In the genomic region with DNA sequence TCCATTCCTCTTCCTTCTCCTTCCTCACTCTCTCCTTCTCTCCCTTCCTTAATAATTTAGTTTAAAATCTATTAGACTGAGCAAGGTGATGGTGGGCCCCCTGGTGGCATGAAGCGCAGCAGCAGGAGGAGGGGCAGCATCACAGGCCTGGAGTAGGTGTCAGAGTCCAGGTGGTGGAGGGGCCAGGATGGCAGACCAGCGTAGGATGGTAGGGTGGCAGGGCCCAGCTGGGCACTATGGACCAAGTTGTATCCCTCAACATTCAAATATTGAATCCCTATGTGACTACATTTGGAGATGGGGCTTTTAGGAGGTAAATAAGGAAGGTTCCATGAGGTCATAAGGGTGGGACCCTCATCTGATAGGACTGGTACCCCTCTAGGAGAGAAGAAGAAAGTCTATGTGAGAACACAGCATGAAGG, we compare ENCODE assay signal across 8 cellular contexts.
DNase-seq lines count a peak whose midpoint lies in the region; ATAC-seq and TF ChIP-seq lines count a peak whose summit lies in the region.

No MANE protein-coding gene starts in this region.

- no peaks in the 10 kb centered on the region for H3K4me1 ChIP-seq in tibial nerve

- TF ChIP-seq POLR2A in erythroblast (IDR thresholded peaks at IDR 0.05; ENCODE audit: low read length) = no peak
- no peak for TF ChIP-seq POLR2A in tibial nerve (IDR thresholded peaks at IDR 0.05)

- WGBS in tibial nerve, 2 donors = 37 to 42% methylated on average over 2 of the region's 2 CpGs

- no peaks in the 10 kb centered on the region for H3K4me1 Mint-ChIP-seq in natural killer cell

- H3K36me3 Mint-ChIP-seq in natural killer cell = no peaks in the 10 kb centered on the region

- TF ChIP-seq CTCF in GM06990 (IDR thresholded peaks at IDR 0.05; ENCODE audit: insufficient read depth, low read length, poor library complexity, severe bottlenecking) (peak; percentile 87), natural killer cell (IDR thresholded peaks at IDR 0.05) (peak; percentile 96), tibial nerve (IDR thresholded peaks at IDR 0.05) (peak; percentile 72 to 86 (median 83))

- H3K9me3 Mint-ChIP-seq in natural killer cell = no peaks in the 10 kb centered on the region

- peaks cover 14 to 18% of the 10 kb centered on the region in 2 donors for H3K27me3 Mint-ChIP-seq in natural killer cell (ENCODE audit: low read depth in 2 of 2)

- H3K36me3 ChIP-seq in GM06990 (ENCODE audit: control insufficient read depth, insufficient read depth, low read length) (no peaks in the 10 kb centered on the region), tibial nerve (no peaks in the 10 kb centered on the region)

- H3K27ac ChIP-seq in tibial nerve = no peak overlapping the region

- H3K27me3 ChIP-seq in GM06990 (replicated peaks; ENCODE audit: control insufficient read depth, insufficient read depth, low read length) = no peaks in the 10 kb centered on the region; the same call in 1 of the 2 replicates
- no peaks in the 10 kb centered on the region for H3K27me3 ChIP-seq in tibial nerve

- no peak for TF ChIP-seq EP300 in tibial nerve (IDR thresholded peaks at IDR 0.05)

- H3K4me3 ChIP-seq in GM06990 (replicated peaks; ENCODE audit: low read depth, low read length) (no peak overlapping the region), tibial nerve (no peak overlapping the region)

- no peaks in the 10 kb centered on the region for H3K9me3 ChIP-seq in tibial nerve

- DNase-seq in GM06990 (ENCODE audit: extremely low read depth, insufficient read length) = no peak
- DNase-seq in NCI-H748 (lab: John Stamatoyannopoulos, UW; ENCODE audit: unreplicated experiment) = peak; percentile 48
- peak; percentile 73 for DNase-seq in activated CD8-positive, alpha-beta memory T cell treated with anti-CD3 and anti-CD28 coated beads, Interleukin-2, amount 50 U/mL, for 48 hours
- DNase-seq in erythroblast (lab: John Stamatoyannopoulos, UW) = peak; percentile 39 to 52
- DNase-seq in natural killer cell = peak; percentile 56
- peak; percentile 48 to 74 for DNase-seq in tibial nerve (ENCODE audit: low spot score in 2 of 2)
- DNase-seq in DMS114 treated with DMSO at 0.1 percent for 48 hours (lab: John Stamatoyannopoulos, UW; ENCODE audit: unreplicated experiment) = no peak

- no peak overlapping the region for H3K27ac Mint-ChIP-seq in natural killer cell

- intact Hi-C loops in natural killer cell (cut with micrococcal nuclease) = loop anchor here (2.0 to 10.0 kb wide), 3 partner anchors 134 to 226 kb away; a partner anchor contains a TSS

- ATAC-seq in natural killer cell = peak; percentile 77 to 89 (median 84)
- no peak for ATAC-seq in HG02981 (IDR thresholded peaks at IDR 0.05; ENCODE audit: unreplicated experiment)

- no peak overlapping the region for H3K4me3 Mint-ChIP-seq in natural killer cell

Comparison
In these comparisons a context has a peak if more than half of its experiments do, and no peak if none do; other contexts are left out.
1. DNase-seq: peak in NCI-H748 (single experiment), activated CD8-positive, alpha-beta memory T cell treated with anti-CD3 and anti-CD28 coated beads, Interleukin-2, amount 50 U/mL, for 48 hours (single experiment), erythroblast (2 of 2), natural killer cell (single experiment) and tibial nerve (2 of 2); none in GM06990 (single experiment) and DMS114 treated with DMSO at 0.1 percent for 48 hours (single experiment).
2. Peak in every context shown above with its lines, with median percentiles within 50 percentile points of each other: CTCF ChIP-seq.